In genomic region chr19:11848200-11848593, GRCh38 we compare ENCODE assay signal across 9 cellular contexts. TPM values are rescaled to one million over a fixed set of nuclear protein-coding genes. Genes with fewer than 3 reads are reported as not detected.
A peak's percentile ranks its signal among the peaks of the same experiment; 100 is the strongest.
DNase-seq lines count a peak whose midpoint lies in the region; TF ChIP-seq lines count a peak whose summit lies in the region.
"Had no signal": no experiment of that assay in that cellular context is flagged by ENCODE, and none has a peak within 500 bp of the region (broad histone marks: within the 10 kb centered on the region; RNA-seq: fewer than 3 reads in every experiment).

No MANE protein-coding gene starts in this region.

- no peak for TF ChIP-seq EP300 in esophagus muscularis mucosa (IDR thresholded peaks at IDR 0.05)

- DNase-seq in OCI-LY7 (ENCODE audit: low spot score): no peak
- no peak for DNase-seq in esophagus muscularis mucosa (ENCODE audit: extremely low spot score)
- DNase-seq in skeletal muscle cell (ENCODE audit: low read depth): no peak
- DNase-seq in KG1 (lab: John Stamatoyannopoulos, UW): no peak
- no peak for DNase-seq in islet precursor cell
- no peak for DNase-seq in SHP77 (lab: John Stamatoyannopoulos, UW)
- no peak for DNase-seq in NCI-H1092 (lab: John Stamatoyannopoulos, UW)

- CTCF ChIA-PET in OCI-LY7 (lab: Charles Lee; ENCODE audit: unreplicated experiment): no interaction called here

- no peaks in the 10 kb centered on the region for H3K27me3 ChIP-seq in esophagus muscularis mucosa

- WGBS in esophagus muscularis mucosa: 31% methylated on average over 11 of the region's 11 CpGs

- H2AFZ ChIP-seq in OCI-LY7 (ENCODE audit: low read length): peak overlapping the region; percentile 89

- TF ChIP-seq CTCF in OCI-LY7 (conservative IDR thresholded peaks at IDR 0.05; ENCODE audit: low read length): no peak
- TF ChIP-seq CTCF in esophagus muscularis mucosa (IDR thresholded peaks at IDR 0.05): no peak

- peak overlapping the region; percentile 57; the same call in 1 of the 2 replicates for H3K4me3 ChIP-seq in GM08714 (ENCODE audit: low read length)
- H3K4me3 ChIP-seq in OCI-LY7 (ENCODE audit: low read depth, low read length, poor library complexity, severe bottlenecking): peak overlapping the region; percentile 79
- H3K4me3 ChIP-seq in esophagus muscularis mucosa: peak overlapping the region; percentile 70 to 83 (median 76)
- H3K4me3 ChIP-seq in skeletal muscle cell (ENCODE audit: low read depth, low read length): peak overlapping the region; percentile 41

- no peaks in the 10 kb centered on the region for H4K20me1 ChIP-seq in OCI-LY7 (ENCODE audit: insufficient read depth, low read length)

- peak overlapping the region; percentile 77 for H3K4me2 ChIP-seq in OCI-LY7 (ENCODE audit: low read length)

- peaks cover 42% of the 10 kb centered on the region; the same call in 1 of the 2 replicates for H3K79me2 ChIP-seq in OCI-LY7 (ENCODE audit: insufficient read depth, low read depth, low read length)

- H3K9me2 ChIP-seq in OCI-LY7 (ENCODE audit: insufficient read depth, low read length): no peaks in the 10 kb centered on the region

- BruUV-seq in OCI-LY7 (replicated peaks; lab: Mats Ljungman, UMichigan): no TSS peak

- peaks cover 20% of the 10 kb centered on the region for H3K36me3 ChIP-seq in OCI-LY7 (ENCODE audit: insufficient read depth, low read length)
- H3K36me3 ChIP-seq in esophagus muscularis mucosa: no peaks in the 10 kb centered on the region

- H3K27ac ChIP-seq in OCI-LY7 (ENCODE audit: low read depth, low read length, poor library complexity, severe bottlenecking) (peak overlapping the region; percentile 61), esophagus muscularis mucosa (replicated peaks in 1 of 4) (peak overlapping the region; percentile 72 to 87 (median 76))
- H3K27ac ChIP-seq: epithelial cell of prostate had no signal

- TF ChIP-seq POLR2A in esophagus muscularis mucosa (IDR thresholded peaks at IDR 0.05; ENCODE audit: low read depth): no peak

- H3K9me3 ChIP-seq in OCI-LY7 (ENCODE audit: low read length) (no peaks in the 10 kb centered on the region; the same call in 1 of the 2 replicates), esophagus muscularis mucosa (no peaks in the 10 kb centered on the region)

- POLR2A ChIA-PET in OCI-LY7 (lab: Charles Lee): interaction anchor here (0.5 to 1.4 kb wide), 4 partner anchors 11 to 148 kb away, joined by 3 to 6 read pairs (median 4); no protein-coding TSS in a partner anchor

- H3K4me1 ChIP-seq in OCI-LY7 (ENCODE audit: insufficient read depth, low read length, poor library complexity, severe bottlenecking): peaks cover 20% of the 10 kb centered on the region
- H3K4me1 ChIP-seq in esophagus muscularis mucosa: peaks cover 15 to 25% (median 22%) of the 10 kb centered on the region in 4 donors

- intact Hi-C loops in OCI-LY7 (cut with micrococcal nuclease; ENCODE audit: unreplicated experiment): no loop called here
- intact Hi-C loops in esophagus muscularis mucosa (cut with DNase I): no loop called here

RNA-seq across cellular contexts. Expression of gene ZNF439, which starts 0.3 kb away (rescaled TPM):
- 38.1 and 40.2 TPM in 2 replicates for total RNA-seq in OCI-LY7 (2014; rRNA removed; shearing (Covaris generic))
- total RNA-seq in OCI-LY7 (2022) (33.8 and 45.5 TPM in 2 replicates), esophagus muscularis mucosa (1 to 10 TPM; 6.5 to 9.1 (median 7.1) TPM)

RNA-seq across cellular contexts. Expression of gene ZNF440, which starts 34.1 kb away (rescaled TPM):
- total RNA-seq in OCI-LY7 (2014; rRNA removed; shearing (Covaris generic)): 7.5 and 7.9 TPM in 2 replicates
- total RNA-seq in OCI-LY7 (2022): 15.2 and 16.6 TPM in 2 replicates
- total RNA-seq in esophagus muscularis mucosa: 1 to 10 TPM; 5.5 to 6.9 (median 6.3) TPM

RNA-seq across cellular contexts. Expression of gene ZNF69, which starts 39.4 kb away (rescaled TPM):
- 7.1 and 9.7 TPM in 2 replicates for total RNA-seq in OCI-LY7 (2014; rRNA removed; shearing (Covaris generic))
- total RNA-seq in OCI-LY7 (2022) (13.9 and 15.8 TPM in 2 replicates), esophagus muscularis mucosa (1 to 10 TPM; 3.8 to 8.2 (median 6.9) TPM)

RNA-seq across cellular contexts. Expression of gene ZNF491, which starts 49.9 kb away (rescaled TPM):
- 1.2 and 2.0 TPM in 2 replicates for total RNA-seq in OCI-LY7 (2014; rRNA removed; shearing (Covaris generic))
- 6.2 and 7.9 TPM in 2 replicates for total RNA-seq in OCI-LY7 (2022)
- 1 to 10 TPM; 2.5 to 4.5 (median 3.7) TPM for total RNA-seq in esophagus muscularis mucosa
